ENCODE assay signal across 10 cellular contexts in genomic region chr12:25829192-25829591, GRCh38.
DNase-seq lines count a peak whose midpoint lies in the region; ATAC-seq and TF ChIP-seq lines count a peak whose summit lies in the region.
"Had no signal": no experiment of that assay in that cellular context is flagged by ENCODE, and none has a peak within 500 bp of the region (broad histone marks: within the 10 kb centered on the region; RNA-seq: fewer than 3 reads in every experiment).

No MANE protein-coding gene starts in this region.

- no peak for TF ChIP-seq POLR2A in gastroesophageal sphincter (IDR thresholded peaks at IDR 0.05)

- 13 to 48% methylated on average over 3 of the region's 3 CpGs for WGBS in gastroesophageal sphincter (ENCODE audit: low coverage in 1 of 2), 2 donors

- H3K4me2 ChIP-seq in skeletal muscle satellite cell (ENCODE audit: low read length), result peak overlapping the region; percentile 27

- H3K9ac ChIP-seq in skeletal muscle satellite cell (ENCODE audit: low read depth, low read length), result peak overlapping the region; percentile 49

- no peaks in the 10 kb centered on the region for H3K9me3 ChIP-seq in gastroesophageal sphincter
- no peaks in the 10 kb centered on the region for H3K9me3 ChIP-seq in skeletal muscle satellite cell (replicated peaks; ENCODE audit: low read length)

- H3K36me3 ChIP-seq in gastroesophageal sphincter (no peaks in the 10 kb centered on the region), skeletal muscle satellite cell (ENCODE audit: insufficient read depth, low read length) (no peaks in the 10 kb centered on the region)

- H3K4me1 ChIP-seq in gastroesophageal sphincter (peaks cover 6 to 38% (median 9%) of the 10 kb centered on the region in 3 donors), skeletal muscle satellite cell (ENCODE audit: control insufficient read depth, insufficient read depth, low read length) (peaks cover 24% of the 10 kb centered on the region)

- H3K27me3 ChIP-seq in gastroesophageal sphincter, result no peaks in the 10 kb centered on the region
- no peaks in the 10 kb centered on the region for H3K27me3 ChIP-seq in skeletal muscle satellite cell (ENCODE audit: control insufficient read depth, insufficient read depth, low read length)

- DNase-seq in GOT3 (lab: John Stamatoyannopoulos, UW) (peak; percentile 18), T1000 (lab: John Stamatoyannopoulos, UW) (peak; percentile 86), NCI-H2107 (lab: John Stamatoyannopoulos, UW) (no peak)
- no peak for DNase-seq in activated CD4-positive, CD25-positive, alpha-beta regulatory T cell (lab: John Stamatoyannopoulos, UW)
- DNase-seq: dorsolateral prefrontal cortex, GDM1 had no signal

- TF ChIP-seq EP300 in gastroesophageal sphincter (IDR thresholded peaks at IDR 0.05), result no peak

- TF ChIP-seq CTCF in gastroesophageal sphincter (IDR thresholded peaks at IDR 0.05), result peak in 2 of 4 experiments; percentile 24 to 28

- ATAC-seq in gastroesophageal sphincter (peak; percentile 94), HG03175 (IDR thresholded peaks at IDR 0.05; ENCODE audit: unreplicated experiment) (no peak), HG02642 (IDR thresholded peaks at IDR 0.05; ENCODE audit: poor library complexity, unreplicated experiment) (no peak)

- peak overlapping the region; percentile 31 to 71 (median 68) for H3K27ac ChIP-seq in gastroesophageal sphincter
- H3K27ac ChIP-seq: dorsolateral prefrontal cortex had no signal

- no peak overlapping the region for H3K4me3 ChIP-seq in gastroesophageal sphincter
- H3K4me3 ChIP-seq in skeletal muscle satellite cell (ENCODE audit: low read length), result no peak overlapping the region
- H3K4me3 ChIP-seq: dorsolateral prefrontal cortex had no signal

Comparison
In these comparisons a context has a peak if more than half of its experiments do, and no peak if none do; other contexts are left out.
1. DNase-seq: peak in GOT3 (single experiment) and T1000 (single experiment); none in NCI-H2107 (single experiment) and activated CD4-positive, CD25-positive, alpha-beta regulatory T cell (0 of 4).